ENCODE assay signal across 9 cellular contexts in the genomic region with DNA sequence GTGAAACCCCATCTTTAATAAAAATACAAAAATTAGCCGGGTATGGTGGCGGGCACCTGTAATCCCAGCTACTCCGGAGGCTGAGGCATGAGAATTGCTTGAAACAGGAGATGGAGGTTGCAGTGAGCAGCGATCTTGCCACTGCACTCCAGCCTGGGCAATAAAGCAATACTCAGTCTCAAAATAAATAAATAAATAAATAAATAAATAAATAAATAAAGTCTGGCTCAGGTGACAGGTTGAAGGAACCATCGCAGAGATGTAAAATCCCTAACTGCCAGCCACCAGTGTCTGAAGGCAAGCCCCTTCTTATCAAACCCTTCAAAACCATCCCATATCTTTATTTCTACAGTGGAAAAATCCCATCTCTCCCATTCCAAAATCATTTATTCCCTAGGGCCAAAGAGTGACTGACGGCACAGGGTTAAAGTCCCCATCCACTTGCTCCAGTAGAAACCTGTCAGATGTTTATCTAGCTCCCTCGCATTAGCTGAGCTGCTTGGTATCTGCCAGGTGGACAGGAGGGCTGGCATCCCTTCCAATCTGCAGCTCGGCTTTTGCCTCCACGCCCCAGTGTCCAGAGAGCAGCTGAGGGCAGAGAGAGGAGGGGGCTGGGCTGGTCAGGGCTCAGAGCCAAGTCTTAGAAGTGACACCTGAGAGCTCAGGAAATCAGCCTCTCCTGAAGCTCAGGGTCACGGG. TPM values are rescaled to one million over a fixed set of nuclear protein-coding genes. Genes with fewer than 3 reads are reported as not detected.
DNase-seq lines count a peak whose midpoint lies in the region; ATAC-seq, FAIRE-seq and TF ChIP-seq lines count a peak whose summit lies in the region.
"Had no signal": no experiment of that assay in that cellular context is flagged by ENCODE, and none has a peak within 500 bp of the region (broad histone marks: within the 10 kb centered on the region; RNA-seq: fewer than 3 reads in every experiment).

No MANE protein-coding gene starts in this region.

- H3K9me3 Mint-ChIP-seq in stimulated activated effector memory CD8-positive, alpha-beta T cell treated with anti-CD3 and anti-CD28 coated beads, Interleukin-12 subunit alpha, Interleukin-12 subunit beta, amount 100 ng/mL, for 72 hours: no peaks in the 10 kb centered on the region
- H3K9me3 Mint-ChIP-seq in activated T-cell treated with anti-CD3 and anti-CD28 coated beads, Interleukin-2, amount 50 U/mL, for 72 hours: no peaks in the 10 kb centered on the region
- H3K9me3 Mint-ChIP-seq in stimulated activated naive B cell treated with anti-CD40 and anti-IgM and Interleukin-4, amounts not matched to agents 10 μg/mL and 1 μg/mL and 100 μg/mL, for 72 hours: no peaks in the 10 kb centered on the region

- H3K36me3 ChIP-seq in HUES6 (ENCODE audit: control insufficient read depth, insufficient read depth, low read length) (no peaks in the 10 kb centered on the region), OCI-LY7 (ENCODE audit: insufficient read depth, low read length) (no peaks in the 10 kb centered on the region), kidney (ENCODE audit: control insufficient read depth in 1 of 2, insufficient read depth in 2 of 2, low read length in 2 of 2) (no peaks in the 10 kb centered on the region)

- H3K4me3 Mint-ChIP-seq in stimulated activated effector memory CD8-positive, alpha-beta T cell treated with anti-CD3 and anti-CD28 coated beads, Interleukin-12 subunit alpha, Interleukin-12 subunit beta, amount 100 ng/mL, for 72 hours: no peak overlapping the region
- H3K4me3 Mint-ChIP-seq in activated T-cell treated with anti-CD3 and anti-CD28 coated beads, Interleukin-2, amount 50 U/mL, for 72 hours: no peak overlapping the region
- H3K4me3 Mint-ChIP-seq in stimulated activated naive B cell treated with anti-CD40 and anti-IgM and Interleukin-4, amounts not matched to agents 10 μg/mL and 1 μg/mL and 100 μg/mL, for 72 hours: no peak overlapping the region

- H3K9me3 ChIP-seq in HUES6 (ENCODE audit: control insufficient read depth, insufficient read depth, low read depth, low read length) (no peaks in the 10 kb centered on the region), OCI-LY7 (ENCODE audit: low read length) (no peaks in the 10 kb centered on the region), kidney (ENCODE audit: control insufficient read depth in 1 of 2, low read length in 2 of 2) (no peaks in the 10 kb centered on the region)

- no peak for TF ChIP-seq CTCF in OCI-LY7 (conservative IDR thresholded peaks at IDR 0.05; ENCODE audit: low read length)
- TF ChIP-seq CTCF in kidney (IDR thresholded peaks at IDR 0.05; ENCODE audit: borderline replicate concordance, extremely low read depth, insufficient read depth): no peak

- peak overlapping the region; percentile 43 for H3K27ac Mint-ChIP-seq in stimulated activated effector memory CD8-positive, alpha-beta T cell treated with anti-CD3 and anti-CD28 coated beads, Interleukin-12 subunit alpha, Interleukin-12 subunit beta, amount 100 ng/mL, for 72 hours
- H3K27ac Mint-ChIP-seq in activated T-cell treated with anti-CD3 and anti-CD28 coated beads, Interleukin-2, amount 50 U/mL, for 72 hours: no peak overlapping the region
- H3K27ac Mint-ChIP-seq in stimulated activated naive B cell treated with anti-CD40 and anti-IgM and Interleukin-4, amounts not matched to agents 10 μg/mL and 1 μg/mL and 100 μg/mL, for 72 hours: no peak overlapping the region

- H4K20me1 ChIP-seq in OCI-LY7 (ENCODE audit: insufficient read depth, low read length): peaks cover 4% of the 10 kb centered on the region; the same call in 1 of the 2 replicates

- POLR2A ChIA-PET in OCI-LY7 (lab: Charles Lee): interaction anchor here (0.6 to 3.8 kb wide), 5 partner anchors 9 to 49 kb away, joined by 3 to 32 read pairs (median 4); no protein-coding TSS in a partner anchor

- no peaks in the 10 kb centered on the region for H3K9me2 ChIP-seq in OCI-LY7 (ENCODE audit: insufficient read depth, low read length)

- peaks cover 39% of the 10 kb centered on the region for H3K4me1 Mint-ChIP-seq in stimulated activated effector memory CD8-positive, alpha-beta T cell treated with anti-CD3 and anti-CD28 coated beads, Interleukin-12 subunit alpha, Interleukin-12 subunit beta, amount 100 ng/mL, for 72 hours
- H3K4me1 Mint-ChIP-seq in activated T-cell treated with anti-CD3 and anti-CD28 coated beads, Interleukin-2, amount 50 U/mL, for 72 hours (ENCODE audit: low read depth): peaks cover 25% of the 10 kb centered on the region
- H3K4me1 Mint-ChIP-seq in stimulated activated naive B cell treated with anti-CD40 and anti-IgM and Interleukin-4, amounts not matched to agents 10 μg/mL and 1 μg/mL and 100 μg/mL, for 72 hours: peaks cover 11 to 34% of the 10 kb centered on the region in 2 donors

- peak overlapping the region; percentile 45 for H3K9ac ChIP-seq in HUES6 (ENCODE audit: low read length)
- peak overlapping the region; percentile 12 to 59 for H3K9ac ChIP-seq in kidney (ENCODE audit: low read length in 2 of 2)

- H3K79me2 ChIP-seq in OCI-LY7 (ENCODE audit: insufficient read depth, low read depth, low read length): peaks cover 33% of the 10 kb centered on the region; the same call in 1 of the 2 replicates

- FAIRE-seq in kidney (lab: Jason Lieb, UNC): no peak

- ATAC-seq in stimulated activated effector memory CD8-positive, alpha-beta T cell treated with anti-CD3 and anti-CD28 coated beads, Interleukin-12 subunit alpha, Interleukin-12 subunit beta, amount 100 ng/mL, for 72 hours: no peak
- ATAC-seq in HG03159 (IDR thresholded peaks at IDR 0.05; ENCODE audit: unreplicated experiment): no peak
- no peak for ATAC-seq in activated T-cell treated with anti-CD3 and anti-CD28 coated beads, Interleukin-2, amount 50 U/mL, for 72 hours (replicated peaks in 1 of 2)
- no peak for ATAC-seq in stimulated activated naive B cell treated with anti-CD40 and anti-IgM and Interleukin-4, amounts not matched to agents 10 μg/mL and 1 μg/mL and 100 μg/mL, for 72 hours (replicated peaks)

- no peak overlapping the region for H3K4me3 ChIP-seq in HUES6 (ENCODE audit: low read depth, low read length)
- peak overlapping the region; percentile 30 for H3K4me3 ChIP-seq in OCI-LY7 (ENCODE audit: low read depth, low read length, poor library complexity, severe bottlenecking)
- H3K4me3 ChIP-seq in kidney (ENCODE audit: low read length in 2 of 2): peak overlapping the region in 1 of 2 donors; percentile 7

- peaks cover 59% of the 10 kb centered on the region for H3K4me1 ChIP-seq in HUES6 (ENCODE audit: control insufficient read depth, insufficient read depth, low read length)
- peaks cover 47% of the 10 kb centered on the region for H3K4me1 ChIP-seq in OCI-LY7 (ENCODE audit: insufficient read depth, low read length, poor library complexity, severe bottlenecking)
- H3K4me1 ChIP-seq in kidney (ENCODE audit: control insufficient read depth in 1 of 2, insufficient read depth in 1 of 2, low read depth in 1 of 2, low read length in 2 of 2): peaks cover 20 to 40% of the 10 kb centered on the region in 2 donors

- intact Hi-C loops in OCI-LY7 (cut with micrococcal nuclease; ENCODE audit: unreplicated experiment): no loop called here
- intact Hi-C loops in kidney (cut with DNase I): no loop called here

- CTCF ChIA-PET in OCI-LY7 (lab: Charles Lee; ENCODE audit: unreplicated experiment): interaction anchor here (0.7 to 3.1 kb wide), 3 partner anchors 11 to 23 kb away, joined by 3 to 24 read pairs (median 4); no protein-coding TSS in a partner anchor

- DNase-seq in OCI-LY7 (ENCODE audit: low spot score) (no peak), kidney (no peak), AML-193 (lab: John Stamatoyannopoulos, UW) (no peak)
- no peak for DNase-seq in stimulated activated effector memory CD8-positive, alpha-beta T cell treated with anti-CD3 and anti-CD28 coated beads, Interleukin-12 subunit alpha, Interleukin-12 subunit beta, amount 100 ng/mL, for 72 hours (ENCODE audit: low spot score in 2 of 2)
- DNase-seq in activated T-cell treated with anti-CD3 and anti-CD28 coated beads, Interleukin-2, amount 50 U/mL, for 72 hours: no peak
- no peak for DNase-seq in stimulated activated naive B cell treated with anti-CD40 and anti-IgM and Interleukin-4, amounts not matched to agents 10 μg/mL and 1 μg/mL and 100 μg/mL, for 72 hours
- DNase-seq: stimulated activated CD4-positive, alpha-beta T cell treated with anti-CD3 and anti-CD28 coated beads, Interleukin-15, amount 100 ng/mL, for 24 hours had no signal

- H3K4me2 ChIP-seq in OCI-LY7 (ENCODE audit: low read length): peak overlapping the region; percentile 79; the same call in 1 of the 2 replicates

- H2AFZ ChIP-seq in OCI-LY7 (ENCODE audit: low read length): no peak overlapping the region

- H3K27me3 Mint-ChIP-seq in activated T-cell treated with anti-CD3 and anti-CD28 coated beads, Interleukin-2, amount 50 U/mL, for 72 hours (ENCODE audit: low read depth): no peaks in the 10 kb centered on the region
- H3K27me3 Mint-ChIP-seq in stimulated activated naive B cell treated with anti-CD40 and anti-IgM and Interleukin-4, amounts not matched to agents 10 μg/mL and 1 μg/mL and 100 μg/mL, for 72 hours: no peaks in the 10 kb centered on the region

- H3K27ac ChIP-seq in HUES6 (ENCODE audit: low read depth, low read length) (no peak overlapping the region), OCI-LY7 (ENCODE audit: low read depth, low read length, poor library complexity, severe bottlenecking) (no peak overlapping the region), kidney (ENCODE audit: low read depth in 2 of 2, low read length in 2 of 2) (peak overlapping the region; percentile 78 to 92)

- no TSS peak for BruUV-seq in OCI-LY7 (replicated peaks; lab: Mats Ljungman, UMichigan)

- H3K27me3 ChIP-seq in HUES6 (ENCODE audit: control insufficient read depth, insufficient read depth, low read length): peaks cover 9% of the 10 kb centered on the region; the same call in 1 of the 2 replicates

- H3K36me3 Mint-ChIP-seq in stimulated activated effector memory CD8-positive, alpha-beta T cell treated with anti-CD3 and anti-CD28 coated beads, Interleukin-12 subunit alpha, Interleukin-12 subunit beta, amount 100 ng/mL, for 72 hours: peaks cover 5% of the 10 kb centered on the region
- no peaks in the 10 kb centered on the region for H3K36me3 Mint-ChIP-seq in activated T-cell treated with anti-CD3 and anti-CD28 coated beads, Interleukin-2, amount 50 U/mL, for 72 hours (ENCODE audit: insufficient read depth in 2 of 2)
- peaks cover 14 to 15% of the 10 kb centered on the region in 2 donors for H3K36me3 Mint-ChIP-seq in stimulated activated naive B cell treated with anti-CD40 and anti-IgM and Interleukin-4, amounts not matched to agents 10 μg/mL and 1 μg/mL and 100 μg/mL, for 72 hours

RNA-seq across cellular contexts. Expression of gene CSRP1, which starts 5.0 kb away (rescaled TPM):
- total RNA-seq in OCI-LY7 (2014; rRNA removed; shearing (Covaris generic)): 46.4 and 52.8 TPM in 2 replicates
- 72.2 and 89.8 TPM in 2 replicates for total RNA-seq in OCI-LY7 (2022)
- total RNA-seq in kidney: 236 TPM
- 211 TPM for polyA plus RNA-seq in kidney (ENCODE audit: insufficient read depth, low read depth, low replicate concordance)
- total RNA-seq in activated T-cell treated with anti-CD3 and anti-CD28 coated beads, Interleukin-2, amount 50 U/mL, for 72 hours: 10 to 100 TPM; 44.7 to 52.6 TPM

RNA-seq across cellular contexts. Expression of gene PHLDA3, which starts 33.0 kb away (rescaled TPM):
- total RNA-seq in OCI-LY7 (2014; rRNA removed; shearing (Covaris generic)): not detected in 2 replicates
- not detected in 2 replicates for total RNA-seq in OCI-LY7 (2022)
- 25.6 TPM for total RNA-seq in kidney
- polyA plus RNA-seq in kidney (ENCODE audit: insufficient read depth, low read depth, low replicate concordance): 27.3 TPM
- 10 to 100 TPM; 10.7 to 25.6 TPM for total RNA-seq in activated T-cell treated with anti-CD3 and anti-CD28 coated beads, Interleukin-2, amount 50 U/mL, for 72 hours

RNA-seq across cellular contexts. Expression of gene NAV1, which starts 37.0 kb away (rescaled TPM):
- total RNA-seq in OCI-LY7 (2014; rRNA removed; shearing (Covaris generic)): 2.5 and 4.2 TPM in 2 replicates
- total RNA-seq in OCI-LY7 (2022) (19.8 and 20.7 TPM in 2 replicates), kidney (23.0 TPM)
- 1.7 TPM for polyA plus RNA-seq in kidney (ENCODE audit: insufficient read depth, low read depth, low replicate concordance)
- 1 to 10 TPM; 6.2 to 6.3 TPM for total RNA-seq in activated T-cell treated with anti-CD3 and anti-CD28 coated beads, Interleukin-2, amount 50 U/mL, for 72 hours

Comparison
In these comparisons a context has a peak if more than half of its experiments do, and no peak if none do; other contexts are left out.
1. H3K27ac ChIP-seq: peak in kidney (2 of 2); none in HUES6 (single experiment) and OCI-LY7 (single experiment).
2. RNA of gene PHLDA3, which starts 33.0 kb away (total RNA-seq): 10.7 to 25.6 TPM in activated T-cell treated with anti-CD3 and anti-CD28 coated beads, Interleukin-2, amount 50 U/mL, for 72 hours and 25.6 TPM in kidney (single experiment); not detected in OCI-LY7; every median in the first group is over 10 times any median in the second.